Comparison of ENCODE assay signal across 37 cellular contexts in the genomic region with DNA sequence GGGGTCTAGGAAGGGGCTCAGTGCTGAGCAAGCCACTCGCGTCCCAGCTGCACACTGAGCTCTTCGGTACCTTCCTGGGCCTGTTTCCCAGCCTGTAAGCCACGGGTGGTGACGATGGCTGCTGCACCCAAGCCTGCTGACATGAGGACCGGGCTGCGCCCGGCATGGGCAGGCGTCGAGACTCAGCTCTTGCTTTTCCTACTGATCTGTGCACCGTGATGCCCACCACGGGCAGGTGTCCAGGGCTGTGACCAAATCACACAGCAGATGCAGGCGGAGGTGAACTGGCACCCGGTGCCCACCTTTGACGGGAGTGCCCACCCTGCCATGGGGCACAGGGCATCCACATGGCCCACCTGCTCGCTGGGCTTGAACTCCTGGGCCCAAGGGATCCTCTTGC.
"Had no signal": no experiment of that assay in that cellular context is flagged by ENCODE, and none has a peak within 500 bp of the region (broad histone marks: within the 10 kb centered on the region; RNA-seq: fewer than 3 reads in every experiment).

No MANE protein-coding gene starts in this region.

- H3K9me3 Mint-ChIP-seq: activated B cell treated with CpG ODN at 0.5 μM for 24 hours; activated CD4-positive, alpha-beta memory T cell treated with anti-CD3 and anti-CD28 coated beads for 36 hours; activated CD4-positive, alpha-beta T cell treated with anti-CD3 and anti-CD28 coated beads, Interleukin-2, amount 10 ng/mL, durations not matched to agents 24 days and 14 days; activated CD8-positive, alpha-beta T cell treated with anti-CD3 and anti-CD28 coated beads for 36 hours; activated naive CD4-positive, alpha-beta T cell treated with anti-CD3 and anti-CD28 coated beads, Interleukin-2, amount 10 ng/mL, durations not matched to agents 7 days and 5 days; activated naive CD4-positive, alpha-beta T cell treated with anti-CD3 and anti-CD28 coated beads, Interleukin-2, amount 50 U/mL, for 24 hours; activated naive CD8-positive, alpha-beta T cell treated with anti-CD3 and anti-CD28 coated beads, Interleukin-2, amount 10 ng/mL, durations not matched to agents 7 days and 5 days; activated naive CD8-positive, alpha-beta T cell treated with anti-CD3 and anti-CD28 coated beads, Interleukin-2, amount 50 U/mL, for 24 hours; activated T-cell treated with anti-CD3 and anti-CD28 coated beads, Interleukin-2, amount 50 U/mL, for 4 hours; activated T-cell treated with anti-CD3 and anti-CD28 coated beads, Interleukin-2, amount 50 U/mL, for 72 hours; activated T-helper 1 cell treated with anti-CD3 and anti-CD28 coated beads, Interleukin-12 subunit alpha, Interleukin-12 subunit beta, Interleukin-2, Interleukin-4 antibody, amounts not matched to agents 30 ng/mL and 10 ng/mL and 1 ng/mL, durations not matched to agents 14 hours and 24 hours and 36 hours; activated T-helper 17 cell treated with anti-CD3 and anti-CD28 coated beads, Interleukin-2, amount 50 U/mL, for 72 hours; brain; central memory CD8-positive, alpha-beta T cell; T-helper 1 cell treated with Interleukin-12 subunit alpha and Interleukin-12 subunit beta and Interleukin-4 antibody, amounts not matched to agents 30 μg/mL and 1 μg/mL, for 36 hours; T-helper 2 cell treated with Interferon-gamma antibody and Interleukin-4, amounts not matched to agents 5 μg/mL and 100 μg/mL, for 36 hours had no signal

- DNase-seq: activated B cell treated with CpG ODN at 0.5 μM for 24 hours; activated CD4-positive, alpha-beta memory T cell treated with anti-CD3 and anti-CD28 coated beads for 36 hours; activated CD4-positive, alpha-beta T cell treated with anti-CD3 and anti-CD28 coated beads for 4 hours; activated CD4-positive, alpha-beta T cell treated with anti-CD3 and anti-CD28 coated beads, Interleukin-2, amount 10 ng/mL, durations not matched to agents 24 days and 14 days; activated CD4-positive, alpha-beta T cell treated with anti-CD3 and anti-CD28 coated beads, Interleukin-2, amount 50 U/mL, for 1 hour; activated CD4-positive, alpha-beta T cell treated with anti-CD3 and anti-CD28 coated beads, Interleukin-2, amount 50 U/mL, for 4 hours; activated CD4-positive, CD25-positive, alpha-beta regulatory T cell treated with anti-CD3 and anti-CD28 coated beads, Interleukin-2, amount 50 U/mL, for 72 hours; activated CD8-positive, alpha-beta memory T cell treated with anti-CD3 and anti-CD28 coated beads, Interleukin-2, amount 50 U/mL, for 4 hours; activated CD8-positive, alpha-beta T cell treated with anti-CD3 and anti-CD28 coated beads for 36 hours; activated effector memory CD4-positive, alpha-beta T cell treated with anti-CD3 and anti-CD28 coated beads, Interleukin-2, amount 50 U/mL, for 16 hours; activated naive CD4-positive, alpha-beta T cell treated with anti-CD3 and anti-CD28 coated beads, Interleukin-2, amount 10 ng/mL, durations not matched to agents 7 days and 5 days; activated naive CD4-positive, alpha-beta T cell treated with Interleukin-2 at 50 U/mL for 16 hours; activated naive CD8-positive, alpha-beta T cell treated with anti-CD3 and anti-CD28 coated beads, Interleukin-2, amount 10 ng/mL, durations not matched to agents 7 days and 5 days; activated naive CD8-positive, alpha-beta T cell treated with anti-CD3 and anti-CD28 coated beads, Interleukin-2, amount 50 U/mL, for 24 hours; activated T-cell treated with anti-CD3 and anti-CD28 coated beads for 4 hours; activated T-cell treated with anti-CD3 and anti-CD28 coated beads, Interleukin-2, amount 50 U/mL, for 1 hour; activated T-cell treated with anti-CD3 and anti-CD28 coated beads, Interleukin-2, amount 50 U/mL, for 4 hours; activated T-cell treated with anti-CD3 and anti-CD28 coated beads, Interleukin-2, amount 50 U/mL, for 72 hours; amygdala; anterior cingulate cortex; caudate nucleus; cerebellar nuclear complex; T-helper 1 cell; T-helper 2 cell; T-helper 9 cell had no signal

- H3K27ac Mint-ChIP-seq: activated B cell treated with CpG ODN at 0.5 μM for 24 hours; activated CD4-positive, alpha-beta memory T cell treated with anti-CD3 and anti-CD28 coated beads for 36 hours; activated CD4-positive, alpha-beta T cell treated with anti-CD3 and anti-CD28 coated beads, Interleukin-2, amount 10 ng/mL, durations not matched to agents 24 days and 14 days; activated CD8-positive, alpha-beta T cell treated with anti-CD3 and anti-CD28 coated beads for 36 hours; activated naive CD4-positive, alpha-beta T cell treated with anti-CD3 and anti-CD28 coated beads, Interleukin-2, amount 10 ng/mL, durations not matched to agents 7 days and 5 days; activated naive CD4-positive, alpha-beta T cell treated with anti-CD3 and anti-CD28 coated beads, Interleukin-2, amount 50 U/mL, for 24 hours; activated naive CD8-positive, alpha-beta T cell; activated naive CD8-positive, alpha-beta T cell treated with anti-CD3 and anti-CD28 coated beads, Interleukin-2, amount 10 ng/mL, durations not matched to agents 7 days and 5 days; activated naive CD8-positive, alpha-beta T cell treated with anti-CD3 and anti-CD28 coated beads, Interleukin-2, amount 50 U/mL, for 24 hours; activated T-cell treated with anti-CD3 and anti-CD28 coated beads, Interleukin-2, amount 50 U/mL, for 72 hours; activated T-helper 1 cell treated with anti-CD3 and anti-CD28 coated beads, Interleukin-12 subunit alpha, Interleukin-12 subunit beta, Interleukin-2, Interleukin-4 antibody, amounts not matched to agents 30 ng/mL and 10 ng/mL and 1 ng/mL, durations not matched to agents 14 hours and 24 hours and 36 hours; activated T-helper 17 cell treated with anti-CD3 and anti-CD28 coated beads, Interleukin-2, amount 50 U/mL, for 72 hours; T-helper 1 cell treated with Interleukin-12 subunit alpha and Interleukin-12 subunit beta and Interleukin-4 antibody, amounts not matched to agents 30 μg/mL and 1 μg/mL, for 36 hours; T-helper 2 cell treated with Interferon-gamma antibody and Interleukin-4, amounts not matched to agents 5 μg/mL and 100 μg/mL, for 36 hours had no signal

- FAIRE-seq: TTC549 had no signal

- H3K4me3 ChIP-seq: cardiac muscle cell had no signal

- H3K27me3 ChIP-seq: ascending aorta, cardiac muscle cell had no signal

- H3K27ac ChIP-seq: cardiac muscle cell, VCaP had no signal

- H3K9me3 ChIP-seq: ascending aorta had no signal

- H3K4me3 Mint-ChIP-seq: activated B cell treated with CpG ODN at 0.5 μM for 24 hours; activated CD4-positive, alpha-beta memory T cell treated with anti-CD3 and anti-CD28 coated beads for 36 hours; activated CD4-positive, alpha-beta T cell treated with anti-CD3 and anti-CD28 coated beads, Interleukin-2, amount 10 ng/mL, durations not matched to agents 24 days and 14 days; activated CD8-positive, alpha-beta T cell treated with anti-CD3 and anti-CD28 coated beads for 36 hours; activated naive CD4-positive, alpha-beta T cell treated with anti-CD3 and anti-CD28 coated beads, Interleukin-2, amount 10 ng/mL, durations not matched to agents 7 days and 5 days; activated naive CD4-positive, alpha-beta T cell treated with anti-CD3 and anti-CD28 coated beads, Interleukin-2, amount 50 U/mL, for 24 hours; activated naive CD8-positive, alpha-beta T cell; activated naive CD8-positive, alpha-beta T cell treated with anti-CD3 and anti-CD28 coated beads, Interleukin-2, amount 10 ng/mL, durations not matched to agents 7 days and 5 days; activated naive CD8-positive, alpha-beta T cell treated with anti-CD3 and anti-CD28 coated beads, Interleukin-2, amount 50 U/mL, for 24 hours; activated T-cell treated with anti-CD3 and anti-CD28 coated beads, Interleukin-2, amount 50 U/mL, for 4 hours; activated T-cell treated with anti-CD3 and anti-CD28 coated beads, Interleukin-2, amount 50 U/mL, for 72 hours; activated T-helper 1 cell treated with anti-CD3 and anti-CD28 coated beads, Interleukin-12 subunit alpha, Interleukin-12 subunit beta, Interleukin-2, Interleukin-4 antibody, amounts not matched to agents 30 ng/mL and 10 ng/mL and 1 ng/mL, durations not matched to agents 14 hours and 24 hours and 36 hours; activated T-helper 17 cell treated with anti-CD3 and anti-CD28 coated beads, Interleukin-2, amount 50 U/mL, for 72 hours; brain; central memory CD8-positive, alpha-beta T cell; T-helper 1 cell treated with Interleukin-12 subunit alpha and Interleukin-12 subunit beta and Interleukin-4 antibody, amounts not matched to agents 30 μg/mL and 1 μg/mL, for 36 hours; T-helper 2 cell treated with Interferon-gamma antibody and Interleukin-4, amounts not matched to agents 5 μg/mL and 100 μg/mL, for 36 hours had no signal

- ATAC-seq: activated CD8-positive, alpha-beta T cell treated with anti-CD3 and anti-CD28 coated beads for 36 hours; activated naive CD8-positive, alpha-beta T cell treated with anti-CD3 and anti-CD28 coated beads, Interleukin-2, amount 50 U/mL, for 24 hours; activated T-cell treated with anti-CD3 and anti-CD28 coated beads, Interleukin-2, amount 50 U/mL, for 4 hours; activated T-cell treated with anti-CD3 and anti-CD28 coated beads, Interleukin-2, amount 50 U/mL, for 72 hours; activated T-helper 17 cell treated with anti-CD3 and anti-CD28 coated beads, Interleukin-2, amount 50 U/mL, for 72 hours had no signal

- H3K4me1 Mint-ChIP-seq: brain had no signal

- H3K27me3 Mint-ChIP-seq: activated B cell treated with CpG ODN at 0.5 μM for 24 hours; activated CD4-positive, alpha-beta memory T cell treated with anti-CD3 and anti-CD28 coated beads for 36 hours; activated CD4-positive, alpha-beta T cell treated with anti-CD3 and anti-CD28 coated beads, Interleukin-2, amount 10 ng/mL, durations not matched to agents 24 days and 14 days; activated CD8-positive, alpha-beta T cell treated with anti-CD3 and anti-CD28 coated beads for 36 hours; activated naive CD4-positive, alpha-beta T cell treated with anti-CD3 and anti-CD28 coated beads, Interleukin-2, amount 10 ng/mL, durations not matched to agents 7 days and 5 days; activated naive CD4-positive, alpha-beta T cell treated with anti-CD3 and anti-CD28 coated beads, Interleukin-2, amount 50 U/mL, for 24 hours; activated naive CD8-positive, alpha-beta T cell; activated naive CD8-positive, alpha-beta T cell treated with anti-CD3 and anti-CD28 coated beads, Interleukin-2, amount 10 ng/mL, durations not matched to agents 7 days and 5 days; activated naive CD8-positive, alpha-beta T cell treated with anti-CD3 and anti-CD28 coated beads, Interleukin-2, amount 50 U/mL, for 24 hours; activated T-helper 17 cell treated with anti-CD3 and anti-CD28 coated beads, Interleukin-2, amount 50 U/mL, for 72 hours; brain; central memory CD8-positive, alpha-beta T cell had no signal
